8 cellular contexts compared by ENCODE assay signal in the genomic region with DNA sequence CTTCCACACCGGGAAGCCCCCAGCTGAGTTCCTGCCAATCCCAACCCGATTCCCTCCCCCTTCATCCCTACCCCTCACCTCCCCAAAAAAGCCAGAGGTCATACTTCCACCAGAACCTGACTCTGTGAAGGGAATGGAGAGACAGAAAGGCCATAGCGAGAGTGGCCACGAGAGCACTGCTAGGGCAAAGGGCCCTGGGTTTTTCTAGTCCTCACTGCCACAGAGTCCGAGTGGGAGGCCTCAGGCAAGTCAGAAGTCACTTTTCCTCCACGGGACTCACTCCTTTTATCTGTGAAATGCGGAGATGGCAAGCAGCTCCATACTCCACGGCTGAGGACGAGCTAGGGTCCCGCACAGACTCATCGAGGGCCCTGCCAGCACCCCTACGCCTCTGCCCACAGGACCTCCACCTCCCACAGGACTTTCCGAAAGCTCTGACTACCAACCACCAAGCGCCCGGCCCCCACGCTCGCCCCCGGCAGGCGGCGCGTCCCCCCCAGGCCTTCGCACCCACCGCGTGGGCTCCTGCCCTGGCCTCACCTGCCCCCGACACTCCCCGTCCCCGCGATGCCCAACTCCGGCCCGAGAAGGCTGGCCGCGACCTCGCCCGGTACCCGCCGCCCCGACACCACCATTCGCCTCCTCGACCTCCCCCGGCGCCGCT. TPM values are rescaled to one million over a fixed set of nuclear protein-coding genes. Genes with fewer than 3 reads are reported as not detected.
DNase-seq lines count a peak whose midpoint lies in the region; ATAC-seq, FAIRE-seq and TF ChIP-seq lines count a peak whose summit lies in the region.

No MANE protein-coding gene starts in this region.

- H3K27ac ChIP-seq in kidney (ENCODE audit: low read depth in 2 of 2, low read length in 2 of 2), result peak overlapping the region; percentile 91 to 96

- H3K4me3 ChIP-seq in WI38 (ENCODE audit: low read depth, low read length) (peak overlapping the region; percentile 97), bronchial epithelial cell (ENCODE audit: low read depth, low read length) (peak overlapping the region; percentile 77), kidney (ENCODE audit: low read length in 2 of 2) (peak overlapping the region; percentile 88 to 90)

- TF ChIP-seq CTCF in WI38 (IDR thresholded peaks at IDR 0.05; ENCODE audit: low read depth, low read length), result peak; percentile 20; the same call in 1 of the 2 replicates
- peak; percentile 38 for TF ChIP-seq CTCF in bronchial epithelial cell (IDR thresholded peaks at IDR 0.05; ENCODE audit: insufficient read depth, low read length, severe bottlenecking)
- no peak for TF ChIP-seq CTCF in kidney (IDR thresholded peaks at IDR 0.05; ENCODE audit: borderline replicate concordance, extremely low read depth, insufficient read depth)

- H3K9me3 ChIP-seq in kidney (ENCODE audit: control insufficient read depth in 1 of 2, low read length in 2 of 2), result no peaks in the 10 kb centered on the region

- peaks cover 1% of the 10 kb centered on the region for H3K36me3 ChIP-seq in bronchial epithelial cell (ENCODE audit: control insufficient read depth, insufficient read depth, low read length)
- H3K36me3 ChIP-seq in kidney (ENCODE audit: control insufficient read depth in 1 of 2, insufficient read depth in 2 of 2, low read length in 2 of 2), result no peaks in the 10 kb centered on the region

- peak; percentile 10 for ATAC-seq in HG03342 (IDR thresholded peaks at IDR 0.05; ENCODE audit: unreplicated experiment)

- no peaks in the 10 kb centered on the region for H3K27me3 ChIP-seq in bronchial epithelial cell (ENCODE audit: control insufficient read depth, insufficient read depth, low read length)

- peak overlapping the region; percentile 89 to 98 for H3K9ac ChIP-seq in kidney (ENCODE audit: low read length in 2 of 2)

- DNase-seq in NCI-H82 (lab: John Stamatoyannopoulos, UW), result peak; percentile 60
- DNase-seq in NCI-H82 treated with DMSO at 0.1 percent for 48 hours (lab: John Stamatoyannopoulos, UW; ENCODE audit: unreplicated experiment), result no peak
- DNase-seq in bronchial epithelial cell (ENCODE audit: low read depth), result no peak
- DNase-seq in kidney, result peak; percentile 88
- DNase-seq in stimulated activated CD4-positive, alpha-beta T cell treated with anti-CD3 and anti-CD28 coated beads, Interleukin-2, amount 100 ng/mL, for 24 hours, result peak; percentile 66 to 69
- DNase-seq in foreskin melanocyte, result no peak

- intact Hi-C loops in kidney (cut with DNase I), result no loop called here

- peaks cover 2 to 9% of the 10 kb centered on the region in 2 donors for H3K4me1 ChIP-seq in kidney (ENCODE audit: control insufficient read depth in 1 of 2, insufficient read depth in 1 of 2, low read depth in 1 of 2, low read length in 2 of 2)

- no peak for FAIRE-seq in bronchial epithelial cell (lab: Jason Lieb, UNC)
- FAIRE-seq in kidney (lab: Jason Lieb, UNC), result no peak

RNA-seq across cellular contexts. Expression of a gene that starts 0.8 kb away (rescaled TPM):
- total RNA-seq in bronchial epithelial cell, result 153 and 171 TPM in 2 replicates
- 103 TPM for total RNA-seq in kidney
- polyA plus RNA-seq in kidney (ENCODE audit: insufficient read depth, low read depth, low replicate concordance), result 15.3 TPM

Comparison
In these comparisons a context has a peak if more than half of its experiments do, and no peak if none do; other contexts are left out.
1. DNase-seq: peak in NCI-H82 (single experiment), kidney (single experiment) and stimulated activated CD4-positive, alpha-beta T cell treated with anti-CD3 and anti-CD28 coated beads, Interleukin-2, amount 100 ng/mL, for 24 hours (2 of 2); none in NCI-H82 treated with DMSO at 0.1 percent for 48 hours (single experiment), bronchial epithelial cell (single experiment) and foreskin melanocyte (single experiment).
2. Peak in every context shown above with its lines, with median percentiles within 50 percentile points of each other: H3K4me3 ChIP-seq.